ENCODE assay signal across 1 cellular context in genomic region chr2:210224660-210225460, GRCh38.
TF ChIP-seq lines count a peak whose summit lies in the region.

Gene ACADL (minus strand): TSS chr2:210225447. CDS start chr2:210225263, 184 bp downstream.

TF ChIP-seq in HepG2, 621 proteins besides CTCF, POLR2A, EP300 and RAD21 (continued from another document and continues in another):
- peak; percentile 79; the same call in 1 of the 2 replicates for TF ChIP-seq EZH2 (conservative IDR thresholded peaks at IDR 0.05; ENCODE audit: low read depth, low read length)
- TF ChIP-seq IKZF4 (CRISPR knock-in tag; IDR thresholded peaks at IDR 0.05; ENCODE audit: borderline replicate concordance, low read depth, not compliant biosample characterization) = peak; percentile 62
- TF ChIP-seq ZNF883 (CRISPR knock-in tag; IDR thresholded peaks at IDR 0.05; ENCODE audit: not compliant biosample characterization) = peak; percentile 39
- TF ChIP-seq ZNF441 (CRISPR knock-in tag; IDR thresholded peaks at IDR 0.05; ENCODE audit: borderline replicate concordance) = no peak
- TF ChIP-seq JUND (CRISPR knock-in tag; IDR thresholded peaks at IDR 0.05) = no peak
- no peak for TF ChIP-seq HOXA3 (CRISPR knock-in tag; IDR thresholded peaks at IDR 0.05)
- TF ChIP-seq FOXO4 (CRISPR knock-in tag; conservative IDR thresholded peaks at IDR 0.05) = peak; percentile 93; the same call in 1 of the 2 replicates
- TF ChIP-seq ZSCAN5A (CRISPR knock-in tag; IDR thresholded peaks at IDR 0.05; ENCODE audit: borderline replicate concordance) = no peak
- TF ChIP-seq UBTF (CRISPR knock-in tag; IDR thresholded peaks at IDR 0.05) = peak; percentile 86; the same call in 1 of the 2 replicates
- TF ChIP-seq ZNF317 (CRISPR knock-in tag; IDR thresholded peaks at IDR 0.05) = no peak
- no peak for TF ChIP-seq JUNB (CRISPR knock-in tag; IDR thresholded peaks at IDR 0.05; ENCODE audit: borderline replicate concordance)
- TF ChIP-seq ZMYM4 (CRISPR knock-in tag; IDR thresholded peaks at IDR 0.05) = peak; percentile 36; the same call in 1 of the 2 replicates
- TF ChIP-seq TAF1 (CRISPR knock-in tag; IDR thresholded peaks at IDR 0.05) = no peak
- TF ChIP-seq TFAP4 (IDR thresholded peaks at IDR 0.05; ENCODE audit: borderline replicate concordance, low read depth) = peak; percentile 9; the same call in 1 of the 2 replicates
- TF ChIP-seq MAX (IDR thresholded peaks at IDR 0.05) = peak; percentile 22; the same call in 1 of the 2 replicates
- no peak for TF ChIP-seq PBX2 (CRISPR knock-in tag; IDR thresholded peaks at IDR 0.05)
- TF ChIP-seq FLYWCH1 (CRISPR knock-in tag; IDR thresholded peaks at IDR 0.05) = no peak
- peak; percentile 100 for TF ChIP-seq ZNF263 (CRISPR knock-in tag; IDR thresholded peaks at IDR 0.05)
- 0 out of 2 replicates have a peak, but pooled peaks have one; percentile 23 for TF ChIP-seq PAXIP1 (CRISPR knock-in tag; conservative IDR thresholded peaks at IDR 0.05)
- 0 out of 2 replicates have a peak, but pooled peaks have one; percentile 19 for TF ChIP-seq ESRRA (CRISPR knock-in tag; IDR thresholded peaks at IDR 0.05; ENCODE audit: low read depth)
- no peak for TF ChIP-seq THAP8 (CRISPR knock-in tag; IDR thresholded peaks at IDR 0.05; ENCODE audit: borderline replicate concordance)
- peak; percentile 29; the same call in 1 of the 2 replicates for TF ChIP-seq ZNF430 (CRISPR knock-in tag; IDR thresholded peaks at IDR 0.05)
- TF ChIP-seq RBM39 (IDR thresholded peaks at IDR 0.05; ENCODE audit: low read depth, low read length, poor library complexity, severe bottlenecking) = peak; percentile 55
- TF ChIP-seq SMAD9 (CRISPR knock-in tag; IDR thresholded peaks at IDR 0.05) = no peak
- no peak for TF ChIP-seq ZNF282 (IDR thresholded peaks at IDR 0.05; ENCODE audit: partially characterized antibody)
- TF ChIP-seq ZNF501 (CRISPR knock-in tag; IDR thresholded peaks at IDR 0.05) = peak; percentile 92
- TF ChIP-seq ELK4 (CRISPR knock-in tag; IDR thresholded peaks at IDR 0.05; ENCODE audit: borderline replicate concordance) = no peak
- TF ChIP-seq ZBTB38 (CRISPR knock-in tag; IDR thresholded peaks at IDR 0.05) = peak; percentile 51; the same call in 1 of the 2 replicates
- TF ChIP-seq MXD1 (CRISPR knock-in tag; IDR thresholded peaks at IDR 0.05) = peak; percentile 52; the same call in 1 of the 2 replicates
- TF ChIP-seq ZNF687 (CRISPR knock-in tag; IDR thresholded peaks at IDR 0.05) = peak; percentile 80
- TF ChIP-seq ARHGAP35 (CRISPR knock-in tag; IDR thresholded peaks at IDR 0.05; ENCODE audit: borderline replicate concordance) = peak; percentile 86; the same call in 1 of the 2 replicates
- TF ChIP-seq ATF2 (CRISPR knock-in tag; IDR thresholded peaks at IDR 0.05) = no peak
- 0 out of 2 replicates have a peak, but pooled peaks have one; percentile 23 for TF ChIP-seq NR0B2 (CRISPR knock-in tag; IDR thresholded peaks at IDR 0.05)
- 0 out of 2 replicates have a peak, but pooled peaks have one; percentile 10 for TF ChIP-seq HIVEP1 (CRISPR knock-in tag; IDR thresholded peaks at IDR 0.05)
- TF ChIP-seq ZNF24 (IDR thresholded peaks at IDR 0.05) = no peak
- TF ChIP-seq HMGA1 (CRISPR knock-in tag; conservative IDR thresholded peaks at IDR 0.05) = no peak
- no peak for TF ChIP-seq SNRNP70 (IDR thresholded peaks at IDR 0.05; ENCODE audit: low read depth, low read length)
- 0 out of 2 replicates have a peak, but pooled peaks have one; percentile 15 for TF ChIP-seq ZSCAN25 (CRISPR knock-in tag; IDR thresholded peaks at IDR 0.05)
- TF ChIP-seq ZNF766 (CRISPR knock-in tag; IDR thresholded peaks at IDR 0.05; ENCODE audit: borderline replicate concordance) = no peak
- TF ChIP-seq ZMAT3 (CRISPR knock-in tag; conservative IDR thresholded peaks at IDR 0.05) = no peak
